Comparison of ENCODE assay signal across 22 cellular contexts in the genomic region with DNA sequence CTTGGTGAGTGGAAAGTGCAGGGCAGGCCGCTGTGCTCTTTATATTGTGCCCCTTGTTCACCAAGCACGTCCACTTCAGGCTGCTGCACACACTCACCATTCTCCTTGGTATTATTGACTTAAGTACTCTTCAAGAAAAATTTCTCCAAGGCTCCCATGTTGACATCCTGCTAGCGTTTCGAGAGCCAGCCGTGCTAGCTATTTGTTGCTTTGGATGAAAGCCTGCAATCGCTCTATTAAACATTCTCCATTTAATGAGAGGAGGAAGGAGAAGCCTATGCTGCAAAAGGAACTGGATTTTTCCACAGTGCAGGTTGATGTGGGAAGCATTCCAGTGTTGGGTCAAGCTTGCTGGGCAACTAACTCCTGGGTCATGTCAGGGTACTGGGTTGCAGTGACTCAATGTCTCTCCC.
A peak's percentile ranks its signal among the peaks of the same experiment; 100 is the strongest.
DNase-seq lines count a peak whose midpoint lies in the region; ATAC-seq, FAIRE-seq and TF ChIP-seq lines count a peak whose summit lies in the region.
"Had no signal": no experiment of that assay in that cellular context is flagged by ENCODE, and none has a peak within 500 bp of the region (broad histone marks: within the 10 kb centered on the region; RNA-seq: fewer than 3 reads in every experiment).

No MANE protein-coding gene starts in this region.

- peaks cover 4% of the 10 kb centered on the region for H3K9me3 Mint-ChIP-seq in nephron

- H3K36me3 ChIP-seq in kidney (ENCODE audit: control insufficient read depth in 1 of 2, insufficient read depth in 2 of 2, low read length in 2 of 2) = no peaks in the 10 kb centered on the region
- no peaks in the 10 kb centered on the region for H3K36me3 ChIP-seq in small intestine (ENCODE audit: control insufficient read depth in 2 of 2, insufficient read depth in 2 of 2, low read length in 2 of 2)
- H3K36me3 ChIP-seq: MG63, SJCRH30 had no signal

- TF ChIP-seq CTCF in kidney (IDR thresholded peaks at IDR 0.05; ENCODE audit: borderline replicate concordance, extremely low read depth, insufficient read depth) (no peak), nephron (IDR thresholded peaks at IDR 0.05; ENCODE audit: unreplicated experiment in 3 of 3) (no peak)

- peaks cover 28% of the 10 kb centered on the region for H3K27me3 Mint-ChIP-seq in nephron (ENCODE audit: low read depth)
- H3K27me3 Mint-ChIP-seq: B cell had no signal

- no peak overlapping the region for H3K4me3 Mint-ChIP-seq in nephron
- H3K4me3 Mint-ChIP-seq: B cell; CD4-positive, CD25-positive, alpha-beta regulatory T cell had no signal

- peak overlapping the region in 2 of 3 experiments; percentile 56 to 71 for H3K27ac Mint-ChIP-seq in nephron
- H3K27ac Mint-ChIP-seq: CD4-positive, CD25-positive, alpha-beta regulatory T cell had no signal

- peaks cover 16 to 19% of the 10 kb centered on the region in 2 donors for H3K4me1 ChIP-seq in kidney (ENCODE audit: control insufficient read depth in 1 of 2, insufficient read depth in 1 of 2, low read depth in 1 of 2, low read length in 2 of 2)
- no peaks in the 10 kb centered on the region for H3K4me1 ChIP-seq in small intestine (ENCODE audit: control insufficient read depth in 2 of 2, insufficient read depth in 1 of 2, low read depth in 1 of 2, low read length in 1 of 2)
- H3K4me1 ChIP-seq: SJCRH30 had no signal

- H3K27me3 ChIP-seq in small intestine (ENCODE audit: control insufficient read depth in 2 of 2, insufficient read depth in 2 of 2, low read length in 2 of 2) = no peaks in the 10 kb centered on the region
- H3K27me3 ChIP-seq: MG63, SJCRH30 had no signal

- peak; percentile 10 for DNase-seq in Ammon's horn (ENCODE audit: low spot score)
- peak; percentile 42 for DNase-seq in NCI-H187 treated with DMSO at 0.1 percent for 48 hours (lab: John Stamatoyannopoulos, UW)
- DNase-seq in kidney = no peak
- DNase-seq in NCI-H146 (lab: John Stamatoyannopoulos, UW) = no peak
- no peak for DNase-seq in small intestine
- DNase-seq: 8988T; CD4-positive, CD25-positive, alpha-beta regulatory T cell; DMS 273 treated with DMSO at 0.1 percent for 48 hours; GF-D8; GOT3; KG1; MG63; NCI-H1048; NCI-H1436; NCI-H345; NCI-H524 treated with DMSO at 0.1 percent for 48 hours; SJCRH30 had no signal

- H3K9ac ChIP-seq in kidney (ENCODE audit: low read length in 2 of 2) = no peak overlapping the region

- no peaks in the 10 kb centered on the region for H3K36me3 Mint-ChIP-seq in nephron (ENCODE audit: low read depth)
- H3K36me3 Mint-ChIP-seq: CD4-positive, CD25-positive, alpha-beta regulatory T cell had no signal

- H3K4me3 ChIP-seq in kidney (ENCODE audit: low read length in 2 of 2) (no peak overlapping the region), small intestine (ENCODE audit: low read depth in 1 of 2, low read length in 2 of 2) (no peak overlapping the region)
- H3K4me3 ChIP-seq: MG63, SJCRH30 had no signal

- H3K9me3 ChIP-seq in kidney (ENCODE audit: control insufficient read depth in 1 of 2, low read length in 2 of 2) = peaks cover 0 to under 1% of the 10 kb centered on the region in 2 donors
- no peaks in the 10 kb centered on the region for H3K9me3 ChIP-seq in small intestine (ENCODE audit: control insufficient read depth, low read depth)
- H3K9me3 ChIP-seq: MG63, SJCRH30 had no signal

- FAIRE-seq in kidney (lab: Jason Lieb, UNC) (peak; percentile 33), small intestine (lab: Jason Lieb, UNC) (no peak)

- ATAC-seq in HG02884 (IDR thresholded peaks at IDR 0.05; ENCODE audit: unreplicated experiment) (no peak), GM18867 (IDR thresholded peaks at IDR 0.05; ENCODE audit: unreplicated experiment) (no peak)
- ATAC-seq: HCT116 had no signal

- peaks cover 7% of the 10 kb centered on the region for H3K4me1 Mint-ChIP-seq in nephron
- H3K4me1 Mint-ChIP-seq: CD4-positive, CD25-positive, alpha-beta regulatory T cell had no signal

- WGBS in small intestine, 3 donors = 81 to 92% (median 89%) methylated on average over 6 of the region's 6 CpGs

- H3K27ac ChIP-seq in kidney (ENCODE audit: low read depth in 2 of 2, low read length in 2 of 2) (peak overlapping the region; percentile 23 to 35), small intestine (ENCODE audit: low read depth in 1 of 2, low read length in 1 of 2) (no peak overlapping the region)
- H3K27ac ChIP-seq: SJCRH30 had no signal

- intact Hi-C loops in kidney (cut with DNase I) = no loop called here

Comparison
In these comparisons a context has a peak if more than half of its experiments do, and no peak if none do; other contexts are left out.
1. DNase-seq: peak in Ammon's horn (single experiment) and NCI-H187 treated with DMSO at 0.1 percent for 48 hours (single experiment); none in kidney (single experiment), NCI-H146 (single experiment) and small intestine (single experiment).
2. H3K27ac ChIP-seq: peak in kidney (2 of 2); none in small intestine (0 of 2).